8 cellular contexts compared by ENCODE assay signal in the genomic region with DNA sequence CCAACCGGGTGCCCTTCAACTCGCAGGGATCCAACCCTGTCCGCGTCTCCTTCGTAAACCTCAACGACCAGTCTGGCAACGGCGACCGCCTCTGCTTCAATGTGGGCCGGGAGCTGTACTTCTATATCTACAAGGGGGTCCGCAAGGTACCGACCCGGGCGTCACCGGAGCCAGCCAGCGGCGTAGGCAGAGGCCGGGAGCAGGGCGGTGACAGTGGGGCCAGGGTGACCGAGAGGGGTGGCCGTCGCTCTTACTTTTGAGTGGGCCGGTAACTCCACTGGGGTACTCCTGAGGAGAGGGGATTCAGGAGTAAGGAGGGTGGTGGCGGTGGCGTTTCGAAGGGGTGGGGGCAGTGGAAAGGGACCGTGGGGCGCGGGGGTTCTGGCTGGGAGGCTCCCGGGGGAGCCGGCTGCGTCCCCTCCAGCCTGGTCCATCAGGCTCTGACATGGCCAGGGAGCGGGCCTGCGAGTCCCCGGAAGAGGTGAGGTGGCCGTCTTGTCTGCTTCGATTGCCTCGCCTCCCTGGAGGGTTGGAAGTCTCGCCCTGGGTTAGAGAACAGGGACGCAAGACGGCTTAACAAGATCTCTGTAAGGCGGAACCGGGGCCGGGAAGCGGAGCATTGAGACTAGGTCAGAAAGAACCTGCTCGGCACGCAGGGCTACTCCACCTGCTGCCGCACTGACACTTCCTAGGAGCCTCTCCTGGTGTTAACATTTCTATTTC. TPM values are rescaled to one million over a fixed set of nuclear protein-coding genes. Genes with fewer than 3 reads are reported as not detected.
DNase-seq lines count a peak whose midpoint lies in the region; ATAC-seq and TF ChIP-seq lines count a peak whose summit lies in the region.

No MANE protein-coding gene starts in this region.

- no peak for TF ChIP-seq CTCF in WTC11 (IDR thresholded peaks at IDR 0.05)
- TF ChIP-seq CTCF in colonic mucosa (IDR thresholded peaks at IDR 0.05): no peak
- TF ChIP-seq CTCF in liver (IDR thresholded peaks at IDR 0.05; ENCODE audit: low read depth, low read length, missing input control): no peak

- H3K27ac ChIP-seq in CD4-positive, alpha-beta memory T cell (ENCODE audit: low read depth, low read length): peak overlapping the region; percentile 92
- peak overlapping the region; percentile 76 for H3K27ac ChIP-seq in colonic mucosa
- peak overlapping the region; percentile 82 to 85 for H3K27ac ChIP-seq in liver (ENCODE audit: low read depth in 1 of 2, low read length in 2 of 2)

- WGBS in liver: under 1% methylated on average over 48 of the region's 48 CpGs

- peak overlapping the region; percentile 65 to 91 for H3K4me3 ChIP-seq in CD4-positive, alpha-beta memory T cell (ENCODE audit: low read length in 2 of 2)
- peak overlapping the region; percentile 94 for H3K4me3 ChIP-seq in colonic mucosa
- peak overlapping the region; percentile 84 to 98 (median 91) for H3K4me3 ChIP-seq in liver (ENCODE audit: low read depth in 1 of 3, low read length in 3 of 3)

- H3K9me3 Mint-ChIP-seq in CD4-positive, alpha-beta memory T cell: no peaks in the 10 kb centered on the region
- H3K9me3 Mint-ChIP-seq in WTC11: no peaks in the 10 kb centered on the region

- CTCF ChIA-PET in CD4-positive, alpha-beta memory T cell (lab: Charles Lee; ENCODE audit: partially characterized antibody): no interaction called here
- CTCF ChIA-PET in WTC11 (lab: Charles Lee): interaction anchor here (1.1 kb wide), 1 partner anchor 17 kb away, joined by 3 read pairs; no protein-coding TSS in a partner anchor

- POLR2A ChIA-PET in CD4-positive, alpha-beta memory T cell (lab: Charles Lee; ENCODE audit: partially characterized antibody): interaction anchor here (1.0 to 1.5 kb wide), 3 partner anchors 52 to 177 kb away, joined by 3 to 7 read pairs (median 4); no protein-coding TSS in a partner anchor
- POLR2A ChIA-PET in WTC11 (lab: Charles Lee): interaction anchor here (0.5 to 1.3 kb wide), 2 partner anchors 15 to 177 kb away, joined by 4 read pairs; no protein-coding TSS in a partner anchor

- H3K27ac Mint-ChIP-seq in CD4-positive, alpha-beta memory T cell: peak overlapping the region; percentile 95 to 98 (median 97)
- peak overlapping the region; percentile 93 for H3K27ac Mint-ChIP-seq in WTC11

- H3K36me3 ChIP-seq in CD4-positive, alpha-beta memory T cell (ENCODE audit: insufficient read depth, low read length): peaks cover 3% of the 10 kb centered on the region
- H3K36me3 ChIP-seq in colonic mucosa (no peaks in the 10 kb centered on the region), liver (ENCODE audit: control insufficient read depth in 4 of 4, insufficient read depth in 3 of 4, low read depth in 1 of 4, low read length in 3 of 4) (no peaks in the 10 kb centered on the region)

- no peaks in the 10 kb centered on the region for H3K9me3 ChIP-seq in CD4-positive, alpha-beta memory T cell (ENCODE audit: control insufficient read depth in 1 of 2, low read length in 2 of 2)
- H3K9me3 ChIP-seq in colonic mucosa (no peaks in the 10 kb centered on the region), liver (ENCODE audit: control insufficient read depth in 4 of 4, low read length in 3 of 4) (no peaks in the 10 kb centered on the region)

- H3K27me3 ChIP-seq in CD4-positive, alpha-beta memory T cell (ENCODE audit: insufficient read depth, low read length): no peaks in the 10 kb centered on the region
- no peaks in the 10 kb centered on the region for H3K27me3 ChIP-seq in colonic mucosa
- H3K27me3 ChIP-seq in liver (ENCODE audit: control insufficient read depth in 4 of 4, insufficient read depth in 4 of 4, low read length in 3 of 4): no peaks in the 10 kb centered on the region

- ATAC-seq in GM19455 (IDR thresholded peaks at IDR 0.05; ENCODE audit: unreplicated experiment): peak; percentile 15
- ATAC-seq in HG03558 (IDR thresholded peaks at IDR 0.05; ENCODE audit: extremely low read depth, unreplicated experiment): peak; percentile 8
- ATAC-seq in WTC11: peak; percentile 4

- peaks cover 4 to 19% of the 10 kb centered on the region in 2 donors for H3K36me3 Mint-ChIP-seq in CD4-positive, alpha-beta memory T cell
- no peaks in the 10 kb centered on the region; the same call in 1 of the 2 replicates for H3K36me3 Mint-ChIP-seq in WTC11

- H3K4me3 Mint-ChIP-seq in CD4-positive, alpha-beta memory T cell: peak overlapping the region; percentile 97 to 99 (median 98)
- H3K4me3 Mint-ChIP-seq in WTC11: peak overlapping the region; percentile 98

- H3K4me1 ChIP-seq in CD4-positive, alpha-beta memory T cell (ENCODE audit: insufficient read depth, low read length): peaks cover 34% of the 10 kb centered on the region
- H3K4me1 ChIP-seq in colonic mucosa (peaks cover 6% of the 10 kb centered on the region), liver (ENCODE audit: control insufficient read depth in 4 of 4, insufficient read depth in 4 of 4, low read length in 3 of 4) (peaks cover 2 to 19% (median 16%) of the 10 kb centered on the region in 4 donors)

- DNase-seq in CD4-positive, alpha-beta memory T cell: peak; percentile 6 to 45 (median 26)
- DNase-seq in WTC11 (ENCODE audit: low spot score) (peak; percentile 30), colonic mucosa (peak; percentile 65), GOT3 (lab: John Stamatoyannopoulos, UW) (no peak)
- peak in 2 of 3 donors; percentile 1 to 5 for DNase-seq in stimulated activated CD4-positive, alpha-beta T cell treated with anti-CD3 and anti-CD28 coated beads, TNF-alpha, amount 100 ng/mL, for 1 hour (ENCODE audit: low read depth in 3 of 3, low spot score in 1 of 3)

- no peak for TF ChIP-seq RAD21 in liver (IDR thresholded peaks at IDR 0.05)

- intact Hi-C loops in CD4-positive, alpha-beta memory T cell (cut with micrococcal nuclease): no loop called here
- intact Hi-C loops in colonic mucosa (cut with DNase I): no loop called here

- H3K27me3 Mint-ChIP-seq in CD4-positive, alpha-beta memory T cell: no peaks in the 10 kb centered on the region
- H3K27me3 Mint-ChIP-seq in WTC11 (ENCODE audit: low read depth): no peaks in the 10 kb centered on the region

- H3K4me1 Mint-ChIP-seq in CD4-positive, alpha-beta memory T cell: peaks cover 23 to 30% (median 25%) of the 10 kb centered on the region in 4 donors
- H3K4me1 Mint-ChIP-seq in WTC11: peaks cover 28% of the 10 kb centered on the region

- H3K9ac ChIP-seq in colonic mucosa (ENCODE audit: low read depth in 2 of 2, low read length in 2 of 2): peak overlapping the region; percentile 91 to 92
- peak overlapping the region; percentile 75 to 91 for H3K9ac ChIP-seq in liver (ENCODE audit: low read depth in 1 of 2, low read length in 2 of 2)

TF ChIP-seq in WTC11, 78 proteins besides CTCF, POLR2A, EP300 and RAD21 (continues in another document):
- TF ChIP-seq, protein P1, sequence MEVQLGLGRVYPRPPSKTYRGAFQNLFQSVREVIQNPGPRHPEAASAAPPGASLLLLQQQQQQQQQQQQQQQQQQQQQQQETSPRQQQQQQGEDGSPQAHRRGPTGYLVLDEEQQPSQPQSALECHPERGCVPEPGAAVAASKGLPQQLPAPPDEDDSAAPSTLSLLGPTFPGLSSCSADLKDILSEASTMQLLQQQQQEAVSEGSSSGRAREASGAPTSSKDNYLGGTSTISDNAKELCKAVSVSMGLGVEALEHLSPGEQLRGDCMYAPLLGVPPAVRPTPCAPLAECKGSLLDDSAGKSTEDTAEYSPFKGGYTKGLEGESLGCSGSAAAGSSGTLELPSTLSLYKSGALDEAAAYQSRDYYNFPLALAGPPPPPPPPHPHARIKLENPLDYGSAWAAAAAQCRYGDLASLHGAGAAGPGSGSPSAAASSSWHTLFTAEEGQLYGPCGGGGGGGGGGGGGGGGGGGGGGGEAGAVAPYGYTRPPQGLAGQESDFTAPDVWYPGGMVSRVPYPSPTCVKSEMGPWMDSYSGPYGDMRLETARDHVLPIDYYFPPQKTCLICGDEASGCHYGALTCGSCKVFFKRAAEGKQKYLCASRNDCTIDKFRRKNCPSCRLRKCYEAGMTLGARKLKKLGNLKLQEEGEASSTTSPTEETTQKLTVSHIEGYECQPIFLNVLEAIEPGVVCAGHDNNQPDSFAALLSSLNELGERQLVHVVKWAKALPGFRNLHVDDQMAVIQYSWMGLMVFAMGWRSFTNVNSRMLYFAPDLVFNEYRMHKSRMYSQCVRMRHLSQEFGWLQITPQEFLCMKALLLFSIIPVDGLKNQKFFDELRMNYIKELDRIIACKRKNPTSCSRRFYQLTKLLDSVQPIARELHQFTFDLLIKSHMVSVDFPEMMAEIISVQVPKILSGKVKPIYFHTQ (CRISPR knock-in tag; IDR thresholded peaks at IDR 0.05): no peak
- TF ChIP-seq SOX15 (CRISPR knock-in tag; IDR thresholded peaks at IDR 0.05): no peak

RNA-seq across cellular contexts. Expression of gene WDR20, which starts 0.5 kb away (rescaled TPM):
- total RNA-seq in CD4-positive, alpha-beta memory T cell: 10 to 100 TPM; 56.8 to 57.9 TPM
- polyA plus RNA-seq in CD4-positive, alpha-beta memory T cell: 10 to 100 TPM; 18.8 to 22.3 TPM
- total RNA-seq in WTC11 (2021): 25.6 to 27.5 TPM (median 25.9 TPM) in 3 replicates
- 10 to 100 TPM; 30.0 to 31.2 TPM for total RNA-seq in colonic mucosa
- total RNA-seq in liver: 10 to 100 TPM; 15.3 to 18.5 TPM
- 1 to 10 TPM; 6.5 to 6.8 TPM for polyA plus RNA-seq in liver

RNA-seq across cellular contexts. Expression of gene HSP90AA1, which starts 53.3 kb away (rescaled TPM):
- total RNA-seq in CD4-positive, alpha-beta memory T cell: 100 to 1,000 TPM; 275 to 297 TPM
- 100 to 1,000 TPM; 191 to 515 TPM for polyA plus RNA-seq in CD4-positive, alpha-beta memory T cell
- total RNA-seq in WTC11 (2021) (808 to 842 TPM (median 832 TPM) in 3 replicates), colonic mucosa (1,000 to 10,000 TPM in 1 of 2 donors, 100 to 1,000 TPM in 1; 357 to 1,349 TPM), liver (100 to 1,000 TPM; 327 to 386 TPM)
- 100 to 1,000 TPM; 174 to 248 TPM for polyA plus RNA-seq in liver
